ENCODE assay signal across 32 cellular contexts in the genomic region with DNA sequence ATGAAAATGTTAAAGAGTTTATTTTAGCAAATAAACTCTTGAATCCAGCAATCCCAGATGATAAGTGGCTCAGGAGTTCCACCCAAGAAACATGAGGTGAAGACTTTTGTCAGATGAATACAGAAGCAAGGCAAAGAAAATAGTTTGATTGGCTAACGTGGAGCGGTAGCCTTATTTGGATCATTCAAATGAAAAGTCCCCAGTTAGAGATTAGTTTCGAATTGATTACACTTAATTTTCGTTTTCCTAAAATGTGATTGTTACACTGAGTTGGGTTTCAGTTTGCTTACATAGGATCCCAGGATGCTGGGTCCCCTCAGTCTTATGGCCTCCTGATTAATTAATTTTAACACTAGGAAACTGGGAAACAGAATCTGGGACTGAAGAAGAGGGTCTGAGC.
"Had no signal": no experiment of that assay in that cellular context is flagged by ENCODE, and none has a peak within 500 bp of the region (broad histone marks: within the 10 kb centered on the region; RNA-seq: fewer than 3 reads in every experiment).

No MANE protein-coding gene starts in this region.

- H3K27me3 Mint-ChIP-seq: activated B cell treated with CpG ODN at 0.5 μM for 24 hours; activated CD4-positive, alpha-beta memory T cell treated with anti-CD3 and anti-CD28 coated beads, Interleukin-2, amount 10 ng/mL, durations not matched to agents 7 days and 5 days; activated CD4-positive, alpha-beta T cell treated with anti-CD3 and anti-CD28 coated beads, Interleukin-2, amount 10 ng/mL, durations not matched to agents 7 days and 5 days; activated CD8-positive, alpha-beta memory T cell treated with anti-CD3 and anti-CD28 coated beads, Interleukin-2, amount 10 ng/mL, durations not matched to agents 7 days and 5 days; activated naive CD4-positive, alpha-beta T cell treated with anti-CD3 and anti-CD28 coated beads, Interleukin-2, amount 10 ng/mL, durations not matched to agents 7 days and 5 days; activated naive CD4-positive, alpha-beta T cell treated with anti-CD3 and anti-CD28 coated beads, Interleukin-2, amount 50 U/mL, for 24 hours; activated naive CD8-positive, alpha-beta T cell; activated naive CD8-positive, alpha-beta T cell treated with anti-CD3 and anti-CD28 coated beads, Interleukin-2, amount 10 ng/mL, durations not matched to agents 7 days and 5 days; activated naive CD8-positive, alpha-beta T cell treated with anti-CD3 and anti-CD28 coated beads, Interleukin-2, amount 50 U/mL, for 24 hours; activated T-cell treated with anti-CD3 and anti-CD28 coated beads, Interleukin-2, amount 50 U/mL, for 24 hours had no signal

- H3K27ac ChIP-seq: ascending aorta, brain microvascular endothelial cell, breast epithelium, VCaP had no signal

- H3K9me3 Mint-ChIP-seq: activated CD4-positive, alpha-beta memory T cell treated with anti-CD3 and anti-CD28 coated beads, Interleukin-2, amount 10 ng/mL, durations not matched to agents 7 days and 5 days; activated CD4-positive, alpha-beta T cell treated with anti-CD3 and anti-CD28 coated beads, Interleukin-2, amount 10 ng/mL, durations not matched to agents 7 days and 5 days; activated naive CD4-positive, alpha-beta T cell treated with anti-CD3 and anti-CD28 coated beads, Interleukin-2, amount 10 ng/mL, durations not matched to agents 7 days and 5 days; activated naive CD8-positive, alpha-beta T cell treated with anti-CD3 and anti-CD28 coated beads, Interleukin-2, amount 10 ng/mL, durations not matched to agents 7 days and 5 days had no signal

- H3K27ac Mint-ChIP-seq: activated B cell treated with CpG ODN at 0.5 μM for 24 hours; activated CD4-positive, alpha-beta memory T cell treated with anti-CD3 and anti-CD28 coated beads, Interleukin-2, amount 10 ng/mL, durations not matched to agents 7 days and 5 days; activated CD4-positive, alpha-beta T cell treated with anti-CD3 and anti-CD28 coated beads, Interleukin-2, amount 10 ng/mL, durations not matched to agents 7 days and 5 days; activated CD8-positive, alpha-beta memory T cell treated with anti-CD3 and anti-CD28 coated beads, Interleukin-2, amount 10 ng/mL, durations not matched to agents 7 days and 5 days; activated CD8-positive, alpha-beta T cell treated with anti-CD3 and anti-CD28 coated beads, Interleukin-2, amount 10 ng/mL, durations not matched to agents 7 days and 5 days; activated naive CD4-positive, alpha-beta T cell treated with anti-CD3 and anti-CD28 coated beads, Interleukin-2, amount 10 ng/mL, durations not matched to agents 7 days and 5 days; activated naive CD4-positive, alpha-beta T cell treated with anti-CD3 and anti-CD28 coated beads, Interleukin-2, amount 50 U/mL, for 24 hours; activated naive CD8-positive, alpha-beta T cell; activated naive CD8-positive, alpha-beta T cell treated with anti-CD3 and anti-CD28 coated beads, Interleukin-2, amount 10 ng/mL, durations not matched to agents 7 days and 5 days; activated naive CD8-positive, alpha-beta T cell treated with anti-CD3 and anti-CD28 coated beads, Interleukin-2, amount 50 U/mL, for 24 hours; activated T-cell treated with anti-CD3 and anti-CD28 coated beads, Interleukin-2, amount 50 U/mL, for 24 hours; activated T-helper 2 cell treated with anti-CD3 and anti-CD28 coated beads, Interferon-gamma antibody, Interleukin-2, Interleukin-4, amounts not matched to agents 10 μg/mL and 5 μg/mL and 100 μg/mL, durations not matched to agents 14 hours and 24 hours and 36 hours; T-helper 1 cell treated with Interleukin-12 subunit alpha and Interleukin-12 subunit beta and Interleukin-4 antibody, amounts not matched to agents 30 μg/mL and 1 μg/mL, for 36 hours; T-helper 2 cell treated with Interferon-gamma antibody and Interleukin-4, amounts not matched to agents 5 μg/mL and 100 μg/mL, for 36 hours had no signal

- H3K4me3 Mint-ChIP-seq: activated B cell treated with CpG ODN at 0.5 μM for 24 hours; activated CD4-positive, alpha-beta memory T cell treated with anti-CD3 and anti-CD28 coated beads, Interleukin-2, amount 10 ng/mL, durations not matched to agents 7 days and 5 days; activated CD4-positive, alpha-beta T cell treated with anti-CD3 and anti-CD28 coated beads, Interleukin-2, amount 10 ng/mL, durations not matched to agents 7 days and 5 days; activated CD8-positive, alpha-beta memory T cell treated with anti-CD3 and anti-CD28 coated beads, Interleukin-2, amount 10 ng/mL, durations not matched to agents 7 days and 5 days; activated CD8-positive, alpha-beta T cell treated with anti-CD3 and anti-CD28 coated beads, Interleukin-2, amount 10 ng/mL, durations not matched to agents 7 days and 5 days; activated naive CD4-positive, alpha-beta T cell treated with anti-CD3 and anti-CD28 coated beads, Interleukin-2, amount 10 ng/mL, durations not matched to agents 7 days and 5 days; activated naive CD4-positive, alpha-beta T cell treated with anti-CD3 and anti-CD28 coated beads, Interleukin-2, amount 50 U/mL, for 24 hours; activated naive CD8-positive, alpha-beta T cell; activated naive CD8-positive, alpha-beta T cell treated with anti-CD3 and anti-CD28 coated beads, Interleukin-2, amount 10 ng/mL, durations not matched to agents 7 days and 5 days; activated naive CD8-positive, alpha-beta T cell treated with anti-CD3 and anti-CD28 coated beads, Interleukin-2, amount 50 U/mL, for 24 hours; activated T-cell treated with anti-CD3 and anti-CD28 coated beads, Interleukin-2, amount 50 U/mL, for 24 hours; T-helper 1 cell treated with Interleukin-12 subunit alpha and Interleukin-12 subunit beta and Interleukin-4 antibody, amounts not matched to agents 30 μg/mL and 1 μg/mL, for 36 hours; T-helper 2 cell treated with Interferon-gamma antibody and Interleukin-4, amounts not matched to agents 5 μg/mL and 100 μg/mL, for 36 hours had no signal

- H3K4me1 Mint-ChIP-seq: activated B cell treated with CpG ODN at 0.5 μM for 24 hours; activated CD4-positive, alpha-beta memory T cell treated with anti-CD3 and anti-CD28 coated beads, Interleukin-2, amount 10 ng/mL, durations not matched to agents 7 days and 5 days; activated CD4-positive, alpha-beta T cell treated with anti-CD3 and anti-CD28 coated beads, Interleukin-2, amount 10 ng/mL, durations not matched to agents 7 days and 5 days; activated CD8-positive, alpha-beta memory T cell treated with anti-CD3 and anti-CD28 coated beads, Interleukin-2, amount 10 ng/mL, durations not matched to agents 7 days and 5 days; activated naive CD4-positive, alpha-beta T cell treated with anti-CD3 and anti-CD28 coated beads, Interleukin-2, amount 10 ng/mL, durations not matched to agents 7 days and 5 days; activated naive CD8-positive, alpha-beta T cell treated with anti-CD3 and anti-CD28 coated beads, Interleukin-2, amount 10 ng/mL, durations not matched to agents 7 days and 5 days; activated naive CD8-positive, alpha-beta T cell treated with anti-CD3 and anti-CD28 coated beads, Interleukin-2, amount 50 U/mL, for 24 hours had no signal

- DNase-seq: activated B cell treated with CpG ODN at 0.5 μM for 24 hours; activated CD4-positive, alpha-beta memory T cell treated with anti-CD3 and anti-CD28 coated beads, Interleukin-2, amount 10 ng/mL, durations not matched to agents 7 days and 5 days; activated CD4-positive, alpha-beta T cell treated with anti-CD3 and anti-CD28 coated beads for 48 hours; activated CD4-positive, alpha-beta T cell treated with anti-CD3 and anti-CD28 coated beads, Interleukin-2, amount 10 ng/mL, durations not matched to agents 7 days and 5 days; activated CD4-positive, alpha-beta T cell treated with anti-CD3 and anti-CD28 coated beads, Interleukin-2, amount 50 U/mL, for 48 hours; activated CD4-positive, CD25-positive, alpha-beta regulatory T cell treated with anti-CD3 and anti-CD28 coated beads, Interleukin-2, amount 50 U/mL, for 72 hours; activated CD8-positive, alpha-beta memory T cell treated with anti-CD3 and anti-CD28 coated beads for 24 hours; activated CD8-positive, alpha-beta memory T cell treated with anti-CD3 and anti-CD28 coated beads, Interleukin-2, amount 10 ng/mL, durations not matched to agents 7 days and 5 days; activated CD8-positive, alpha-beta memory T cell treated with anti-CD3 and anti-CD28 coated beads, Interleukin-2, amount 50 U/mL, for 48 hours; activated CD8-positive, alpha-beta T cell treated with anti-CD3 and anti-CD28 coated beads, Interleukin-2, amount 10 ng/mL, durations not matched to agents 7 days and 5 days; activated effector memory CD4-positive, alpha-beta T cell treated with Interleukin-2 at 50 U/mL for 16 hours; activated gamma-delta T cell; activated naive CD4-positive, alpha-beta T cell treated with anti-CD3 and anti-CD28 coated beads, Interleukin-2, amount 10 ng/mL, durations not matched to agents 7 days and 5 days; activated naive CD4-positive, alpha-beta T cell treated with Interleukin-2 at 50 U/mL for 16 hours; activated naive CD8-positive, alpha-beta T cell treated with anti-CD3 and anti-CD28 coated beads, Interleukin-2, amount 10 ng/mL, durations not matched to agents 7 days and 5 days; activated naive CD8-positive, alpha-beta T cell treated with anti-CD3 and anti-CD28 coated beads, Interleukin-2, amount 50 U/mL, for 24 hours; activated T-cell treated with anti-CD3 and anti-CD28 coated beads, Interleukin-2, amount 50 U/mL, for 24 hours; activated T-cell treated with anti-CD3 and anti-CD28 coated beads, Interleukin-2, amount 50 U/mL, for 48 hours; amygdala; anterior cingulate cortex; brain microvascular endothelial cell; central memory CD4-positive, alpha-beta T cell; T-helper 2 cell; T-helper 9 cell had no signal

- H3K36me3 Mint-ChIP-seq: activated naive CD4-positive, alpha-beta T cell treated with anti-CD3 and anti-CD28 coated beads, Interleukin-2, amount 10 ng/mL, durations not matched to agents 7 days and 5 days; activated naive CD8-positive, alpha-beta T cell had no signal

- ATAC-seq: activated CD8-positive, alpha-beta memory T cell treated with anti-CD3 and anti-CD28 coated beads, Interleukin-2, amount 10 ng/mL, durations not matched to agents 7 days and 5 days; activated CD8-positive, alpha-beta T cell treated with anti-CD3 and anti-CD28 coated beads, Interleukin-2, amount 10 ng/mL, durations not matched to agents 7 days and 5 days; activated naive CD8-positive, alpha-beta T cell treated with anti-CD3 and anti-CD28 coated beads, Interleukin-2, amount 50 U/mL, for 24 hours had no signal
